In the genomic region with DNA sequence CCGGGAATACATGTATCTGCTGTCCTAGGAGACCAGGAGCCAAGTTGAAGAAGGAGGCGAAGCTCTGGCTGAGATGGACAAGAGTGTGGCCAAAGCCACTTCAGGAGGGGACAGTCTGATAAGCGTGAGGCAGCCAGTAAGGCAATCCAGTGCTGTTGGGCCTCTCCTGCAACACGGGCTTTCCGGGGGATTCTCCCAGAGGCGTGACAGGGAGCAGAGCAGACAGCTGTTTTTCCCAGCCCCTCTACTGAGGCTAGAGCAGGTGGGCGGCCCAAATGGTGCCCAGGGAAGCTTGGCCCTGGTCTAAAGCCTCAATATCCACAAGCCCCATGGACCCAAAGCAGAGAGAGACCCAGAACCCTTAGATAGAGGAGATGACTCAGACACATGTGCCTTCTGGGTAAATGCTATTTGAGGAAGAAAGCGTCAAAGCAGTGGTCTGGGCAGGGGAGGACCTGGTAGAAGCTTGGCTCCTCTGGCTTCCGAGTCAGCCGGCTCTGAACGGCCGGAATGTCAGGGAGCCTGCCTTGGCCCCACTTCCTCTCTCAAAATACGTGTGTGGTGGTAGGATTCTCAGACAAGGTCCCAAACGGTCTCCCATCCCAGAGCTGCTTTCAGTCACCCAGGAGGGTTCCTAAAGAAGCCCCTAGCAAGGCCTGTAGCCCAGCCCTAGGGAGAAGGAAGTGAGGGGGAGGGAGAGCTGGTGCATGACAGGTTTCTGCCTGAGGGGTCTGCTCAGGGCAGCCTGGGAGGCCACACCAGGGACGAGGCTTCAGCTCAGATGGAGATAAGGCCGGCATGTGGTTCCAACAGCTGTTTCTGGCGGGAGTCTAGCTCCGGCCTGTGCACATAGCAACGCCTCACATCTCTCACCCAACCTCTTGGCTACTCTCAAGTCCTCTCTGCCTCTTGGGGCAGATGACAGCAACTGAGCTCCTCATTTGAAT, we compare ENCODE assay signal across 8 cellular contexts. TPM values are rescaled to one million over a fixed set of nuclear protein-coding genes. Genes with fewer than 3 reads are reported as not detected.
DNase-seq lines count a peak whose midpoint lies in the region; ATAC-seq, FAIRE-seq and TF ChIP-seq lines count a peak whose summit lies in the region.

No MANE protein-coding gene starts in this region.

- peaks cover 51% of the 10 kb centered on the region for H3K4me1 Mint-ChIP-seq in activated naive CD8-positive, alpha-beta T cell treated with anti-CD3 and anti-CD28 coated beads for 36 hours
- H3K4me1 Mint-ChIP-seq in nephron, result peaks cover 61% of the 10 kb centered on the region

- intact Hi-C loops in Right ventricle myocardium inferior (cut with DNase I), result loop anchor here (2.0 kb wide), 3 partner anchors 15 to 27 kb away; no protein-coding TSS in a partner anchor
- intact Hi-C loops in cardiac septum (cut with DNase I), result loop anchor here (1.0 to 2.0 kb wide), 2 partner anchors 15 to 29 kb away; partner anchors contain the start of gene PIK3C2B

- H3K4me3 Mint-ChIP-seq in activated naive CD8-positive, alpha-beta T cell treated with anti-CD3 and anti-CD28 coated beads for 36 hours, result no peak overlapping the region
- H3K4me3 Mint-ChIP-seq in nephron, result peak overlapping the region in 2 of 3 experiments; percentile 22 to 45

- ATAC-seq in Right ventricle myocardium inferior (peak; percentile 60), HG03103 (IDR thresholded peaks at IDR 0.05; ENCODE audit: low read depth, unreplicated experiment) (peak; percentile 50)

- FAIRE-seq in RCC 7860 (lab: Jason Lieb, UNC), result no peak

- TF ChIP-seq CTCF in nephron (IDR thresholded peaks at IDR 0.05; ENCODE audit: unreplicated experiment in 3 of 3), result no peak

- no peaks in the 10 kb centered on the region for H3K27me3 Mint-ChIP-seq in activated naive CD8-positive, alpha-beta T cell treated with anti-CD3 and anti-CD28 coated beads for 36 hours
- peaks cover 8% of the 10 kb centered on the region for H3K27me3 Mint-ChIP-seq in nephron (ENCODE audit: low read depth)

- DNase-seq in Right ventricle myocardium inferior (ENCODE audit: missing footprints) (no peak), cardiac septum (ENCODE audit: low spot score) (no peak), T-helper 2 cell (no peak), RCC 7860 (ENCODE audit: low spot score) (no peak)
- no peak for DNase-seq in activated naive CD8-positive, alpha-beta T cell treated with anti-CD3 and anti-CD28 coated beads for 36 hours
- DNase-seq in stimulated activated CD4-positive, alpha-beta T cell treated with anti-CD3 and anti-CD28 coated beads, Interleukin-4, amount 100 ng/mL, for 24 hours, result no peak

- peak overlapping the region; percentile 22 for H3K27ac Mint-ChIP-seq in activated naive CD8-positive, alpha-beta T cell treated with anti-CD3 and anti-CD28 coated beads for 36 hours
- H3K27ac Mint-ChIP-seq in nephron, result peak overlapping the region; percentile 31 to 80 (median 63)

- H3K36me3 Mint-ChIP-seq in activated naive CD8-positive, alpha-beta T cell treated with anti-CD3 and anti-CD28 coated beads for 36 hours, result peaks cover 12% of the 10 kb centered on the region
- H3K36me3 Mint-ChIP-seq in nephron (ENCODE audit: low read depth), result peaks cover 60% of the 10 kb centered on the region

- H3K9me3 Mint-ChIP-seq in activated naive CD8-positive, alpha-beta T cell treated with anti-CD3 and anti-CD28 coated beads for 36 hours, result no peaks in the 10 kb centered on the region
- no peaks in the 10 kb centered on the region for H3K9me3 Mint-ChIP-seq in nephron

RNA-seq across cellular contexts. Expression of gene PIK3C2B, which starts 28.9 kb away (rescaled TPM):
- total RNA-seq in Right ventricle myocardium inferior (22.7 TPM), cardiac septum (28.8 TPM)
- total RNA-seq in activated naive CD8-positive, alpha-beta T cell treated with anti-CD3 and anti-CD28 coated beads for 36 hours, result 10 to 100 TPM; 21.3 to 21.5 TPM

RNA-seq across cellular contexts. Expression of gene MDM4, which starts 50.5 kb away (rescaled TPM):
- total RNA-seq in Right ventricle myocardium inferior, result 28.6 TPM
- 59.2 TPM for total RNA-seq in cardiac septum
- total RNA-seq in activated naive CD8-positive, alpha-beta T cell treated with anti-CD3 and anti-CD28 coated beads for 36 hours, result 10 to 100 TPM; 64.3 to 75.6 TPM

RNA-seq across cellular contexts. Expression of gene PPP1R15B, which starts 54.1 kb away (rescaled TPM):
- total RNA-seq in Right ventricle myocardium inferior, result 21.0 TPM
- total RNA-seq in cardiac septum, result 21.2 TPM
- total RNA-seq in activated naive CD8-positive, alpha-beta T cell treated with anti-CD3 and anti-CD28 coated beads for 36 hours, result 10 to 100 TPM; 78.6 to 79.9 TPM
